Comparison of ENCODE assay signal across 22 cellular contexts in the genomic region with DNA sequence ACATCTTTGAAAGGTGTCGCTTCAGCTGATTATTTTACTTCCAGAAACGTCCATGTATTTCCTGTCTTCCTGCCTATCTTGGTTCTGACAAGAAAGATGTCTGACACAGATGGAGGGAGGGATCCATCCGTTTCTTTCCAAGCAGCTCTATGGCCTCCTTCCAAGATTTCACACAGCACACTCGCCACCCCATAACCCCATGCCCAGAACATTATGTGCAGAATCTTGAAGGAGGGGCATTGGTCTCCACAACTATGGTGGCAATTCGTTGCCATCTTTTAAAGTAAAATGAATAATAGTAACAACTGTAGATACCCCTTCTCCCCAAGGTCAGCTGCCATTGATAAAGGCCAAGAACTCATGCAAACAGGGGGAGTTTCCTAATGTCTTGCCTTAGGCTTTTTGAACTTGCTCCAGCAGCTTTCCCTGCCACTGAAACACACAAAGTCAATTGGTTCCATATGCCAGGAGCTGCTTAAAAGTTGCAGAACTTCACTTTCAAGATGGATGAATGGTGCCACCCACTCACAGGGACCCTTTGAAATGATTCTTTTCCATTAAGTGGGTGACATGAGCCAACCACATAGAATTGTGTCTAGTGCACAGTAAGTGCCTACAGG.
A peak's percentile ranks its signal among the peaks of the same experiment; 100 is the strongest.
DNase-seq lines count a peak whose midpoint lies in the region; ATAC-seq and TF ChIP-seq lines count a peak whose summit lies in the region.
"Had no signal": no experiment of that assay in that cellular context is flagged by ENCODE, and none has a peak within 500 bp of the region (broad histone marks: within the 10 kb centered on the region; RNA-seq: fewer than 3 reads in every experiment).

No MANE protein-coding gene starts in this region.

- no peak overlapping the region for H3K9ac ChIP-seq in adipocyte (ENCODE audit: low read length)
- H3K9ac ChIP-seq: BLaER1 had no signal

- no peaks in the 10 kb centered on the region for H3K27me3 ChIP-seq in adipocyte (replicated peaks; ENCODE audit: control insufficient read depth, insufficient read depth, low read length)
- H3K27me3 ChIP-seq: BLaER1, MG63, SJCRH30 had no signal

- no peak for TF ChIP-seq CTCF in AG09319 (IDR thresholded peaks at IDR 0.05; ENCODE audit: low read depth, low read length)

- ATAC-seq in GM21367 (IDR thresholded peaks at IDR 0.05; ENCODE audit: unreplicated experiment) = no peak

- peaks cover 8% of the 10 kb centered on the region for H3K9me3 ChIP-seq in adipocyte (ENCODE audit: control insufficient read depth, low read length)
- H3K9me3 ChIP-seq: MG63, SJCRH30 had no signal

- no peak overlapping the region for H3K4me3 ChIP-seq in adipocyte (ENCODE audit: low read length)
- H3K4me3 ChIP-seq: BLaER1, MG63, SJCRH30 had no signal

- DNase-seq in AG09319 (ENCODE audit: extremely low read depth, low read depth) = peak; percentile 63
- DNase-seq in AG20443 (ENCODE audit: low spot score) = peak; percentile 45
- peak; percentile 75 for DNase-seq in adipocyte (ENCODE audit: low read depth)
- peak; percentile 48 for DNase-seq in fibroblast of the conjunctiva (ENCODE audit: low read depth)
- no peak for DNase-seq in cortex of kidney (lab: John Stamatoyannopoulos, UW)
- DNase-seq in NCI-H187 treated with DMSO at 0.1 percent for 48 hours (lab: John Stamatoyannopoulos, UW) = no peak
- no peak for DNase-seq in NOMO-1 treated with dmso at 0.1 percent for 144 hours (lab: John Stamatoyannopoulos, UW; ENCODE audit: unreplicated experiment)
- DNase-seq: CD8-positive, alpha-beta memory T cell; DND-41; GF-D8; GOT3; MG63; NCI-H1092; NCI-H146; NCI-H2107; NCI-H226; NCI-H524 treated with DMSO at 0.1 percent for 48 hours; RPMI8226; SJCRH30; SW 1271 had no signal

- H3K36me3 ChIP-seq in adipocyte (ENCODE audit: control insufficient read depth, insufficient read depth, low read length, severe bottlenecking) = no peaks in the 10 kb centered on the region
- H3K36me3 ChIP-seq: BLaER1, MG63, SJCRH30 had no signal

- peaks cover 50% of the 10 kb centered on the region for H3K4me1 ChIP-seq in adipocyte (ENCODE audit: control insufficient read depth, insufficient read depth, low read length)
- H3K4me1 ChIP-seq: BLaER1, SJCRH30 had no signal

Comparison
In these comparisons a context has a peak if more than half of its experiments do, and no peak if none do; other contexts are left out.
1. DNase-seq: peak in AG09319 (single experiment), AG20443 (single experiment), adipocyte (single experiment) and fibroblast of the conjunctiva (single experiment); none in cortex of kidney (single experiment), NCI-H187 treated with DMSO at 0.1 percent for 48 hours (single experiment) and NOMO-1 treated with dmso at 0.1 percent for 144 hours (single experiment).